Comparison of ENCODE assay signal across 20 cellular contexts in the genomic region with DNA sequence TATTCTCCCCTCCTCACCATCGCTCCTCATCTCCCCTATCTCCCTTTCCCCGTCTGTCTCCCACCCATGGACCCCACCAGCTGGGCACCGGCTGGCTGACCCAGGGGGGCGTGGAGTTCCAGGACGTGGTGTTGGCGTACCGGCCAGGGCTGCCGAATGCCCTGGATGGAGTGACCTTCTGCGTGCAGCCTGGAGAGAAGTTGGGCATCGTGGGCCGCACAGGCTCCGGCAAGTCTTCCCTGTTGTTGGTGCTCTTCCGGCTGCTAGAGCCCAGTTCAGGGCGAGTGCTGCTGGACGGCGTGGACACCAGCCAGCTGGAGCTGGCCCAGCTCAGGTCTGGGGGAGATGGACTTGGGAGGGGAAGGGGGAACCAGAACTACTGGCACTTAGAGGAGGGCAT. TPM values are rescaled to one million over a fixed set of nuclear protein-coding genes. Genes with fewer than 3 reads are reported as not detected.
DNase-seq lines count a peak whose midpoint lies in the region; ATAC-seq, FAIRE-seq and TF ChIP-seq lines count a peak whose summit lies in the region.
"Had no signal": no experiment of that assay in that cellular context is flagged by ENCODE, and none has a peak within 500 bp of the region (broad histone marks: within the 10 kb centered on the region; RNA-seq: fewer than 3 reads in every experiment).

No MANE protein-coding gene starts in this region.

- H3K9ac ChIP-seq in K562 (ENCODE audit: insufficient read depth in 1 of 2, low read depth in 2 of 2, low read length in 2 of 2), result peak overlapping the region in 1 of 2 experiments; percentile 69; a peak in 2 of 4 replicates

- H3K27me3 Mint-ChIP-seq in T-helper 1 cell treated with Interleukin-12 subunit alpha and Interleukin-12 subunit beta and Interleukin-4 antibody, amounts not matched to agents 30 μg/mL and 1 μg/mL, for 36 hours (ENCODE audit: low read depth), result no peaks in the 10 kb centered on the region
- no peaks in the 10 kb centered on the region for H3K27me3 Mint-ChIP-seq in stimulated activated naive CD8-positive, alpha-beta T cell treated with anti-CD3 and anti-CD28 coated beads, Interleukin-15, amount 100 ng/mL, for 72 hours
- no peaks in the 10 kb centered on the region for H3K27me3 Mint-ChIP-seq in stimulated activated memory B cell treated with anti-CD40 and anti-IgM and Interleukin-4, amounts not matched to agents 10 μg/mL and 1 μg/mL and 100 μg/mL, for 72 hours
- H3K27me3 Mint-ChIP-seq: CD4-positive, alpha-beta memory T cell had no signal

- H3K4me1 ChIP-seq in K562 (replicated peaks in 1 of 2; ENCODE audit: control insufficient read depth in 2 of 2, insufficient read depth in 2 of 2, low read length in 2 of 2), result peaks cover 0 to 6% of the 10 kb centered on the region in 2 experiments; a peak in 1 of 5 replicates
- no peaks in the 10 kb centered on the region for H3K4me1 ChIP-seq in uterus
- H3K4me1 ChIP-seq: A549 had no signal

- no peaks in the 10 kb centered on the region for H3K9me3 Mint-ChIP-seq in T-helper 1 cell treated with Interleukin-12 subunit alpha and Interleukin-12 subunit beta and Interleukin-4 antibody, amounts not matched to agents 30 μg/mL and 1 μg/mL, for 36 hours
- no peaks in the 10 kb centered on the region for H3K9me3 Mint-ChIP-seq in stimulated activated naive CD8-positive, alpha-beta T cell treated with anti-CD3 and anti-CD28 coated beads, Interleukin-15, amount 100 ng/mL, for 72 hours
- H3K9me3 Mint-ChIP-seq in stimulated activated memory B cell treated with anti-CD40 and anti-IgM and Interleukin-4, amounts not matched to agents 10 μg/mL and 1 μg/mL and 100 μg/mL, for 72 hours, result no peaks in the 10 kb centered on the region
- H3K9me3 Mint-ChIP-seq: CD4-positive, alpha-beta memory T cell; H9 had no signal

- CTCF ChIA-PET in K562 (lab: Yijun Ruan, JAX; ENCODE audit: low intra/inter-chr PET ratio), result no interaction called here

- no peaks in the 10 kb centered on the region for H3K9me3 ChIP-seq in K562 (replicated peaks; ENCODE audit: control insufficient read depth, insufficient read depth, low read depth, low read length)
- H3K9me3 ChIP-seq in uterus, result no peaks in the 10 kb centered on the region
- H3K9me3 ChIP-seq: A549 had no signal

- BruUV-seq in K562 (replicated peaks; lab: Mats Ljungman, UMichigan), result no TSS peak

- FAIRE-seq in K562 (lab: Jason Lieb, UNC), result no peak
- FAIRE-seq: A549, GM12892, GM18507 had no signal

- H3K27ac ChIP-seq in K562 (ENCODE audit: extremely low read depth, low read depth, low read length), result no peak overlapping the region
- H3K27ac ChIP-seq in uterus, result no peak overlapping the region
- H3K27ac ChIP-seq: 22Rv1, A549, C4-2B had no signal

- TF ChIP-seq CTCF in K562 (IDR thresholded peaks at IDR 0.05 in 2 of 3, conservative IDR thresholded peaks at IDR 0.05 in 1 of 3; ENCODE audit: insufficient read depth in 2 of 3, low read depth in 1 of 3, low read length in 3 of 3) (no peak), uterus (IDR thresholded peaks at IDR 0.05) (no peak)

- WGBS in K562 (ENCODE audit: insufficient coverage, low coverage, missing lambda C conversion rate), result 89% methylated on average over 12 of the region's 16 CpGs

- H4K20me1 ChIP-seq in K562 (replicated peaks; ENCODE audit: control insufficient read depth, insufficient read depth, low read length), result no peaks in the 10 kb centered on the region

- H3K36me3 ChIP-seq in K562 (ENCODE audit: control insufficient read depth, insufficient read depth, low read length) (peaks cover 49% of the 10 kb centered on the region; the same call in 1 of the 3 replicates), uterus (no peaks in the 10 kb centered on the region)

- H3K4me3 ChIP-seq in K562 (no peak overlapping the region), uterus (no peak overlapping the region)
- H3K4me3 ChIP-seq: A549 had no signal

- TF ChIP-seq EP300 in K562 (IDR thresholded peaks at IDR 0.05; ENCODE audit: low read length), result no peak

- DNase-seq in T-helper 1 cell, result no peak
- no peak for DNase-seq in stimulated activated naive CD8-positive, alpha-beta T cell treated with anti-CD3 and anti-CD28 coated beads, Interleukin-15, amount 100 ng/mL, for 72 hours
- DNase-seq in stimulated activated naive CD8-positive, alpha-beta T cell treated with anti-CD3 and anti-CD28 coated beads, Interleukin-15, Interleukin-2, amounts not matched to agents 100 U/mL and 50 U/mL, for 24 hours, result no peak
- DNase-seq in K562 (ENCODE audit: extremely low read depth in 1 of 4, low spot score in 3 of 4), result no peak
- no peak for DNase-seq in uterus
- DNase-seq in amygdala (lab: John Stamatoyannopoulos, UW), result no peak
- DNase-seq: AML-193; CD4-positive, alpha-beta memory T cell; DMS153; DMS79; GDM1; GOT3; H9 had no signal

- H3K27ac Mint-ChIP-seq in T-helper 1 cell treated with Interleukin-12 subunit alpha and Interleukin-12 subunit beta and Interleukin-4 antibody, amounts not matched to agents 30 μg/mL and 1 μg/mL, for 36 hours, result peak overlapping the region; percentile 19
- peak overlapping the region; percentile 83 to 84 for H3K27ac Mint-ChIP-seq in stimulated activated naive CD8-positive, alpha-beta T cell treated with anti-CD3 and anti-CD28 coated beads, Interleukin-15, amount 100 ng/mL, for 72 hours
- peak overlapping the region; percentile 35 for H3K27ac Mint-ChIP-seq in stimulated activated memory B cell treated with anti-CD40 and anti-IgM and Interleukin-4, amounts not matched to agents 10 μg/mL and 1 μg/mL and 100 μg/mL, for 72 hours
- H3K27ac Mint-ChIP-seq: H9 had no signal

- no peaks in the 10 kb centered on the region for H3K9me1 ChIP-seq in K562 (ENCODE audit: control insufficient read depth, insufficient read depth, low read length)

- intact Hi-C loops in K562 (cut with micrococcal nuclease) (no loop called here), uterus (cut with DNase I; ENCODE audit: low total_unique reads) (no loop called here)

- in situ Hi-C loops in K562 (cut with MboI), result no loop called here

- no peak for ATAC-seq in stimulated activated naive CD8-positive, alpha-beta T cell treated with anti-CD3 and anti-CD28 coated beads, Interleukin-15, amount 100 ng/mL, for 72 hours
- ATAC-seq in stimulated activated naive CD8-positive, alpha-beta T cell treated with anti-CD3 and anti-CD28 coated beads, Interleukin-15, Interleukin-2, amounts not matched to agents 100 U/mL and 50 U/mL, for 24 hours, result no peak
- ATAC-seq in K562, result no peak
- ATAC-seq in stimulated activated memory B cell treated with anti-CD40 and anti-IgM and Interleukin-4, amounts not matched to agents 10 μg/mL and 1 μg/mL and 100 μg/mL, for 72 hours, result no peak
- ATAC-seq: A549 had no signal

- no peak overlapping the region for H3K4me2 ChIP-seq in K562 (ENCODE audit: insufficient read depth, low read length)
- H3K4me2 ChIP-seq: A549 had no signal

- H3K4me3 Mint-ChIP-seq in T-helper 1 cell treated with Interleukin-12 subunit alpha and Interleukin-12 subunit beta and Interleukin-4 antibody, amounts not matched to agents 30 μg/mL and 1 μg/mL, for 36 hours, result no peak overlapping the region
- no peak overlapping the region for H3K4me3 Mint-ChIP-seq in stimulated activated naive CD8-positive, alpha-beta T cell treated with anti-CD3 and anti-CD28 coated beads, Interleukin-15, amount 100 ng/mL, for 72 hours
- no peak overlapping the region for H3K4me3 Mint-ChIP-seq in stimulated activated memory B cell treated with anti-CD40 and anti-IgM and Interleukin-4, amounts not matched to agents 10 μg/mL and 1 μg/mL and 100 μg/mL, for 72 hours
- H3K4me3 Mint-ChIP-seq: CD4-positive, alpha-beta memory T cell; H9 had no signal

- no peak overlapping the region for H2AFZ ChIP-seq in K562 (ENCODE audit: low read depth, low read length)

- H3K79me2 ChIP-seq in K562 (ENCODE audit: control insufficient read depth, insufficient read depth, low read length), result no peaks in the 10 kb centered on the region

- no peaks in the 10 kb centered on the region for H3K27me3 ChIP-seq in K562 (ENCODE audit: control insufficient read depth in 2 of 2, insufficient read depth in 2 of 2, low read length in 2 of 2)
- no peaks in the 10 kb centered on the region for H3K27me3 ChIP-seq in uterus

- TF ChIP-seq POLR2A in K562 (conservative IDR thresholded peaks at IDR 0.05) (no peak), uterus (IDR thresholded peaks at IDR 0.05) (no peak)

- no peaks in the 10 kb centered on the region for H3K4me1 Mint-ChIP-seq in T-helper 1 cell treated with Interleukin-12 subunit alpha and Interleukin-12 subunit beta and Interleukin-4 antibody, amounts not matched to agents 30 μg/mL and 1 μg/mL, for 36 hours (ENCODE audit: low read depth)
- H3K4me1 Mint-ChIP-seq in stimulated activated naive CD8-positive, alpha-beta T cell treated with anti-CD3 and anti-CD28 coated beads, Interleukin-15, amount 100 ng/mL, for 72 hours, result no peaks in the 10 kb centered on the region
- H3K4me1 Mint-ChIP-seq in stimulated activated memory B cell treated with anti-CD40 and anti-IgM and Interleukin-4, amounts not matched to agents 10 μg/mL and 1 μg/mL and 100 μg/mL, for 72 hours, result no peaks in the 10 kb centered on the region
- H3K4me1 Mint-ChIP-seq: H9 had no signal

- H3K36me3 Mint-ChIP-seq in T-helper 1 cell treated with Interleukin-12 subunit alpha and Interleukin-12 subunit beta and Interleukin-4 antibody, amounts not matched to agents 30 μg/mL and 1 μg/mL, for 36 hours (ENCODE audit: low read depth), result peaks cover 21% of the 10 kb centered on the region
- peaks cover 83% of the 10 kb centered on the region for H3K36me3 Mint-ChIP-seq in stimulated activated memory B cell treated with anti-CD40 and anti-IgM and Interleukin-4, amounts not matched to agents 10 μg/mL and 1 μg/mL and 100 μg/mL, for 72 hours

- POLR2A ChIA-PET in K562 (lab: Yijun Ruan, JAX), result interaction anchor here (0.7 to 1.8 kb wide), 4 partner anchors 9 to 185 kb away, joined by 4 to 6 read pairs (median 5); no protein-coding TSS in a partner anchor

- TF ChIP-seq RAD21 in K562 (CRISPR knock-in tag; conservative IDR thresholded peaks at IDR 0.05 in 1 of 2, IDR thresholded peaks at IDR 0.05 in 1 of 2), result no peak

RNA-seq across cellular contexts. Expression of a gene that starts 7.7 kb away (rescaled TPM):
- total RNA-seq in K562 (2011; cell fraction: chromatin; rRNA removed; ENCODE audit: low replicate concordance), result 0.30 and 1.3 TPM in 2 replicates
- total RNA-seq in K562 (2011; cell fraction: nucleolus; rRNA removed), result 2.2 and 3.3 TPM in 2 replicates
- total RNA-seq in K562 (2011; cell fraction: nucleoplasm; rRNA removed), result 1.9 and 2.0 TPM in 2 replicates
- 0.23 and 0.29 TPM in 2 replicates for total RNA-seq in K562 (2014; rRNA removed)
- total RNA-seq in K562 (2014; rRNA removed; fragmentation: Illumina TruSeq; extraction: Trizol), result not detected in 2 replicates
- total RNA-seq in K562 (2015; rRNA removed; fragmentation: Illumina TruSeq; extraction: Trizol), result 0.11 TPM in 1 of 2 replicates, not detected in the other
- total RNA-seq in K562 (2021), result 0.36 and 0.53 TPM in 2 replicates
- polyA plus RNA-seq in K562 (2011; rRNA removed), result 0.35 and 0.74 TPM in 2 replicates
- 1.0 and 1.8 TPM in 2 replicates for polyA plus RNA-seq in K562 (2011; cell fraction: cytosol; rRNA removed)
- polyA plus RNA-seq in K562 (2011; cell fraction: nucleus; rRNA removed), result 0.87 and 1.3 TPM in 2 replicates
- polyA plus RNA-seq in K562 (2012), result 0.59 and 0.60 TPM in 2 replicates
- 0.16 and 0.37 TPM in 2 replicates for polyA plus RNA-seq in K562 (2014; fragmentation: Illumina TruSeq; extraction: Trizol)
- not detected for polyA plus RNA-seq in K562 (2014; fragmentation: Nextera tagmentation; extraction: Ambion mirVana)
- polyA plus RNA-seq in K562 (2014; rRNA removed), result 0.45 and 0.65 TPM in 2 replicates
- 0.25 and 0.27 TPM in 2 replicates for polyA minus RNA-seq in K562 (2011; rRNA and poly(A)+ RNA removed)
- polyA minus RNA-seq in K562 (2011; cell fraction: cytosol; rRNA and poly(A)+ RNA removed), result not detected in 2 replicates
- polyA minus RNA-seq in K562 (2011; cell fraction: nucleus; rRNA and poly(A)+ RNA removed), result 0.13 and 0.44 TPM in 2 replicates
- total RNA-seq in uterus, result 1 to 10 TPM in 2 of 4 donors, not detected in 2; 1.9 to 3.3 TPM

RNA-seq across cellular contexts. Expression of a gene that starts 20.3 kb away (rescaled TPM):
- 98.1 and 219 TPM in 2 replicates for total RNA-seq in K562 (2011; cell fraction: chromatin; rRNA removed; ENCODE audit: low replicate concordance)
- 108 and 125 TPM in 2 replicates for total RNA-seq in K562 (2011; cell fraction: nucleolus; rRNA removed)
- 89.8 and 98.2 TPM in 2 replicates for total RNA-seq in K562 (2011; cell fraction: nucleoplasm; rRNA removed)
- total RNA-seq in K562 (2014; rRNA removed), result 16.5 and 20.4 TPM in 2 replicates
- total RNA-seq in K562 (2014; rRNA removed; fragmentation: Illumina TruSeq; extraction: Trizol), result 6.8 and 10.5 TPM in 2 replicates
- total RNA-seq in K562 (2015; rRNA removed; fragmentation: Illumina TruSeq; extraction: Trizol), result 13.4 TPM in 2 replicates
- total RNA-seq in K562 (2021), result 28.4 and 29.1 TPM in 2 replicates
- 13.7 and 23.5 TPM in 2 replicates for polyA plus RNA-seq in K562 (2011; rRNA removed)
- polyA plus RNA-seq in K562 (2011; cell fraction: cytosol; rRNA removed), result 13.8 and 24.4 TPM in 2 replicates
- 79.9 and 89.8 TPM in 2 replicates for polyA plus RNA-seq in K562 (2011; cell fraction: nucleus; rRNA removed)
- 19.5 and 28.6 TPM in 2 replicates for polyA plus RNA-seq in K562 (2012)
- 21.3 and 25.8 TPM in 2 replicates for polyA plus RNA-seq in K562 (2014; fragmentation: Illumina TruSeq; extraction: Trizol)
- 1 to 10 TPM; 2.4 to 2.6 TPM for polyA plus RNA-seq in K562 (2014; fragmentation: Nextera tagmentation; extraction: Ambion mirVana)
- polyA plus RNA-seq in K562 (2014; rRNA removed), result 21.7 and 21.8 TPM in 2 replicates
- polyA minus RNA-seq in K562 (2011; rRNA and poly(A)+ RNA removed), result 11.0 and 11.4 TPM in 2 replicates
- polyA minus RNA-seq in K562 (2011; cell fraction: cytosol; rRNA and poly(A)+ RNA removed), result 15.0 and 21.0 TPM in 2 replicates
- 16.6 and 23.7 TPM in 2 replicates for polyA minus RNA-seq in K562 (2011; cell fraction: nucleus; rRNA and poly(A)+ RNA removed)
- 10 to 100 TPM in 2 of 4 donors, 1 to 10 TPM in 1, under 1 TPM in 1; 0.59 to 35.5 (median 10.7) TPM for total RNA-seq in uterus

RNA-seq across cellular contexts. Expression of a gene that starts 29.8 kb away (rescaled TPM):
- total RNA-seq in K562 (2011; cell fraction: chromatin; rRNA removed; ENCODE audit: low replicate concordance), result 43.2 and 99.7 TPM in 2 replicates
- total RNA-seq in K562 (2011; cell fraction: nucleolus; rRNA removed), result 41.3 and 52.0 TPM in 2 replicates
- total RNA-seq in K562 (2011; cell fraction: nucleoplasm; rRNA removed), result 55.1 and 68.1 TPM in 2 replicates
- 17.0 and 23.1 TPM in 2 replicates for total RNA-seq in K562 (2014; rRNA removed)
- total RNA-seq in K562 (2014; rRNA removed; fragmentation: Illumina TruSeq; extraction: Trizol), result 7.2 TPM in 2 replicates
- 11.1 and 11.2 TPM in 2 replicates for total RNA-seq in K562 (2015; rRNA removed; fragmentation: Illumina TruSeq; extraction: Trizol)
- total RNA-seq in K562 (2021), result 25.4 and 35.8 TPM in 2 replicates
- polyA plus RNA-seq in K562 (2011; rRNA removed), result 16.2 and 25.3 TPM in 2 replicates
- polyA plus RNA-seq in K562 (2011; cell fraction: cytosol; rRNA removed), result 16.2 and 19.2 TPM in 2 replicates
- polyA plus RNA-seq in K562 (2011; cell fraction: nucleus; rRNA removed), result 92.6 and 107 TPM in 2 replicates
- polyA plus RNA-seq in K562 (2012), result 19.6 and 33.5 TPM in 2 replicates
- 17.0 and 21.3 TPM in 2 replicates for polyA plus RNA-seq in K562 (2014; fragmentation: Illumina TruSeq; extraction: Trizol)
- polyA plus RNA-seq in K562 (2014; fragmentation: Nextera tagmentation; extraction: Ambion mirVana), result under 1 TPM; 0.06 to 0.29 TPM
- polyA plus RNA-seq in K562 (2014; rRNA removed), result 24.2 and 31.1 TPM in 2 replicates
- polyA minus RNA-seq in K562 (2011; rRNA and poly(A)+ RNA removed), result 11.2 and 14.6 TPM in 2 replicates
- polyA minus RNA-seq in K562 (2011; cell fraction: cytosol; rRNA and poly(A)+ RNA removed), result 8.1 and 9.8 TPM in 2 replicates
- polyA minus RNA-seq in K562 (2011; cell fraction: nucleus; rRNA and poly(A)+ RNA removed), result 16.6 and 17.1 TPM in 2 replicates
- 10 to 100 TPM; 12.8 to 40.8 (median 21.9) TPM for total RNA-seq in uterus

Comparison
In these comparisons a context has a peak if more than half of its experiments do, and no peak if none do; other contexts are left out.
1. H3K27ac Mint-ChIP-seq: peak in every context shown above with its lines; median percentile 84 in stimulated activated naive CD8-positive, alpha-beta T cell treated with anti-CD3 and anti-CD28 coated beads, Interleukin-15, amount 100 ng/mL, for 72 hours; 35 in stimulated activated memory B cell treated with anti-CD40 and anti-IgM and Interleukin-4, amounts not matched to agents 10 μg/mL and 1 μg/mL and 100 μg/mL, for 72 hours; 19 in T-helper 1 cell treated with Interleukin-12 subunit alpha and Interleukin-12 subunit beta and Interleukin-4 antibody, amounts not matched to agents 30 μg/mL and 1 μg/mL, for 36 hours.